Comparison of ENCODE assay signal across 15 cellular contexts in the genomic region with DNA sequence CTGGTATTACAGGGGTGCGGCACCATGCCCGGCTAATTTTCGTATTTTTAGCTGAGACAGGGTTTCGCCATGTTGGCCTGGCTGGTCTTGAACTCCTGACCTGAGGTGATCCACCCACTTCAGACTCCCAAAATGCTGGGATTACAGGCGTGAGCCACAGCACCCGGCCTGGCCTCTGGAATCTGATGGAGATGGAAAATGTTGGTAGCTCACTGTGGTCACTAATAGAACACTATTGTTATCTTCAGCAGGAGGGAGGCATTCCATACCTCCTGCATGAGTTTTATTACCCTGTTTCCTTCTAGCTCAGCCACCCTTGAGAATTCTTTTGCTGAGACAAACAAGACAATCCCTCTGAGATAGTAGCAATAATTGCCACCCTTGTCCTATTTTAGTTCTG.
DNase-seq lines count a peak whose midpoint lies in the region; ATAC-seq and TF ChIP-seq lines count a peak whose summit lies in the region.
"Had no signal": no experiment of that assay in that cellular context is flagged by ENCODE, and none has a peak within 500 bp of the region (broad histone marks: within the 10 kb centered on the region; RNA-seq: fewer than 3 reads in every experiment).

No MANE protein-coding gene starts in this region.

- no peak overlapping the region for H2BK120ac ChIP-seq in mesendoderm (ENCODE audit: low read depth, low read length)

- no peak overlapping the region for H2AK5ac ChIP-seq in mesendoderm (ENCODE audit: low read length)

- H2BK15ac ChIP-seq in mesendoderm (replicated peaks; ENCODE audit: low read depth): no peak overlapping the region

- 75% methylated on average over 6 of the region's 6 CpGs for WGBS in HUES64
- WGBS in mesendoderm (ENCODE audit: extremely low coverage, insufficient coverage, low lambda C conversion rate): no CpG with 5 or more reads among the region's 6 CpGs

- H3K4me3 ChIP-seq in HUES64 (ENCODE audit: low read length): no peak overlapping the region
- no peak overlapping the region for H3K4me3 ChIP-seq in choroid plexus epithelial cell (ENCODE audit: low read depth, low read length)
- no peak overlapping the region for H3K4me3 ChIP-seq in mesendoderm (ENCODE audit: low read length)
- no peak overlapping the region for H3K4me3 ChIP-seq in vagina

- no peaks in the 10 kb centered on the region for H3K79me1 ChIP-seq in mesendoderm (ENCODE audit: low read length)

- DNase-seq in AG20443 (ENCODE audit: low spot score): peak; percentile 41
- DNase-seq in choroid plexus epithelial cell (ENCODE audit: low read depth): peak; percentile 36
- DNase-seq in mesendoderm: peak; percentile 85
- no peak for DNase-seq in vagina (ENCODE audit: extremely low spot score in 2 of 2)
- no peak for DNase-seq in GOT3 (lab: John Stamatoyannopoulos, UW)
- no peak for DNase-seq in SKM-1 treated with dmso at 0.1 percent for 144 hours (lab: John Stamatoyannopoulos, UW; ENCODE audit: unreplicated experiment)
- DNase-seq: activated T-cell treated with anti-CD3 and anti-CD28 coated beads, Interleukin-2, amount 50 U/mL, for 1 hour; Calu3; caudate nucleus; foreskin keratinocyte; NCI-H187; SIG-M5; stimulated activated naive CD4-positive, alpha-beta T cell treated with Interleukin-2 at 50 U/mL for 16 hours had no signal

- no peak overlapping the region for H4K5ac ChIP-seq in mesendoderm (ENCODE audit: low read length)

- no peak for TF ChIP-seq POLR2A in vagina (IDR thresholded peaks at IDR 0.05)

- intact Hi-C loops in vagina (cut with DNase I): no loop called here

- no peak overlapping the region for H3K4me2 ChIP-seq in mesendoderm (ENCODE audit: low read length)

- H3K4me1 ChIP-seq in HUES64 (ENCODE audit: insufficient read depth, low read length) (peaks cover 32% of the 10 kb centered on the region), mesendoderm (ENCODE audit: control insufficient read depth, low read depth, low read length) (no peaks in the 10 kb centered on the region), vagina (no peaks in the 10 kb centered on the region)
- H3K4me1 ChIP-seq: foreskin keratinocyte had no signal

- H3K9ac ChIP-seq in HUES64 (ENCODE audit: low read depth, low read length) (0 out of 2 replicates have a peak overlapping the region, but pooled peaks have one; percentile 16), mesendoderm (ENCODE audit: low read length) (no peak overlapping the region)

- H3K36me3 ChIP-seq in HUES64 (ENCODE audit: insufficient read depth, low read length) (no peaks in the 10 kb centered on the region), mesendoderm (ENCODE audit: control insufficient read depth, insufficient read depth, low read length) (no peaks in the 10 kb centered on the region), vagina (no peaks in the 10 kb centered on the region)

- H3K79me2 ChIP-seq in mesendoderm (ENCODE audit: control insufficient read depth, insufficient read depth, low read length): no peaks in the 10 kb centered on the region

- no peak overlapping the region for H4K8ac ChIP-seq in mesendoderm (ENCODE audit: low read depth, low read length)

- no peak overlapping the region for H3K18ac ChIP-seq in mesendoderm (ENCODE audit: low read length)

- TF ChIP-seq CTCF in choroid plexus epithelial cell (conservative IDR thresholded peaks at IDR 0.05; ENCODE audit: low read depth, low read length): no peak
- TF ChIP-seq CTCF in vagina (IDR thresholded peaks at IDR 0.05): no peak

- no peak overlapping the region for H3K56ac ChIP-seq in mesendoderm (ENCODE audit: low read length)

- H2BK5ac ChIP-seq in mesendoderm (ENCODE audit: low read length): no peak overlapping the region

- H3K23ac ChIP-seq in mesendoderm (ENCODE audit: low read length): no peak overlapping the region

- no peaks in the 10 kb centered on the region for H3K9me3 ChIP-seq in HUES64 (ENCODE audit: insufficient read depth, low read depth, low read length)
- no peaks in the 10 kb centered on the region for H3K9me3 ChIP-seq in vagina

- no peak for ATAC-seq in HG02938 (IDR thresholded peaks at IDR 0.05; ENCODE audit: unreplicated experiment)
- ATAC-seq: foreskin keratinocyte had no signal

- H3K4ac ChIP-seq in mesendoderm (ENCODE audit: low read depth, low read length): no peak overlapping the region

- H3K27me3 ChIP-seq in HUES64 (ENCODE audit: insufficient read depth, low read length) (no peaks in the 10 kb centered on the region), mesendoderm (ENCODE audit: insufficient read depth, low read length, poor library complexity) (no peaks in the 10 kb centered on the region), vagina (no peaks in the 10 kb centered on the region)
- H3K27me3 ChIP-seq: foreskin keratinocyte had no signal

- peak overlapping the region; percentile 47; the same call in 1 of the 2 replicates for H3K27ac ChIP-seq in HUES64 (ENCODE audit: low read depth, low read length)
- H3K27ac ChIP-seq in mesendoderm (ENCODE audit: low read depth, low read length): no peak overlapping the region
- no peak overlapping the region for H3K27ac ChIP-seq in vagina
- H3K27ac ChIP-seq: foreskin keratinocyte had no signal

Comparison
In these comparisons a context has a peak if more than half of its experiments do, and no peak if none do; other contexts are left out.
1. DNase-seq: peak in AG20443 (single experiment), choroid plexus epithelial cell (single experiment) and mesendoderm (single experiment); none in vagina (0 of 2), GOT3 (single experiment) and SKM-1 treated with dmso at 0.1 percent for 144 hours (single experiment).